Comparison of ENCODE assay signal across 18 cellular contexts in the genomic region with DNA sequence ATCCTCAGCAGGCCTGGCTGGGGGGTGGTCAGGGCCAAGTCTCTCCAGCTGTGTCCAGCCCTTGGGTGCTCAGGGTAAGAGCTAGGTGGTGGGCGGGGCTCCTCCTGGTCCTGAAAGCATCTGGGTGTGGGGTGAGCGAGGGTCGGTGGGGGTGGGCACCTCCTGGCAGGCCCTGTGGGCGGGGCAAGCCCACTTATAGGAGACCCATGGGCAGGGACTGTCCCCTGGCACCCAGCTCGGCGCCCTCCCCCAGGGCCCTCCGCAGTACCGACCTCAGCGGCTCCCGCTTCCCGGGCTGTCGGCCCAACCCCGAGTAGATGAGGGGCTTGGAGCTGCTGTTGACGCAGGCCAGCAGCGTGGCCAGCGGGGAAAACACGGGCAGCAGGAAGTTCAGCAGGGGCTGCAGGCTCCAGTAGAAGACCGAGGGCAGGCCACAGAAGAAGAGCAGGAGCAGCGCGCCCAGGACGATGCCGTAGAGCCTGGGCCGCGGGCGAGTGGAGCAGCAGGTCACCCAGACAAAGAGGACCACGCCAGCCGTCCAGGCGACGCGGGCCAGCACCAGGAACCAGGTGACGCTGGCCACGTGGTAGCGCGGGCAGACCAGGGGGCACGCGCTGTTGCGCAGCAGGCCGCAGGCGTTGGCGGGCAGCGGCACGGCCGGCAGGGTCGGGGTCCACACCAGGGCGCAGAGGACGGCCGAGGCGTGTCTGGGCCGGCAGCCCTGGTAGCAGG. TPM values are rescaled to one million over a fixed set of nuclear protein-coding genes. Genes with fewer than 3 reads are reported as not detected.
DNase-seq lines count a peak whose midpoint lies in the region; ATAC-seq and TF ChIP-seq lines count a peak whose summit lies in the region.
"Had no signal": no experiment of that assay in that cellular context is flagged by ENCODE, and none has a peak within 500 bp of the region (broad histone marks: within the 10 kb centered on the region; RNA-seq: fewer than 3 reads in every experiment).

No MANE protein-coding gene starts in this region.

- H3K27ac ChIP-seq in right atrium auricular region: no peak overlapping the region
- no peak overlapping the region for H3K27ac ChIP-seq in aorta (ENCODE audit: low read depth in 1 of 2, low read length in 2 of 2)
- no peak overlapping the region for H3K27ac ChIP-seq in GM23338 (ENCODE audit: low read depth)
- H3K27ac ChIP-seq: adrenal gland, dorsolateral prefrontal cortex, epithelial cell of prostate had no signal

- H3K27me3 ChIP-seq in right atrium auricular region: no peaks in the 10 kb centered on the region
- no peaks in the 10 kb centered on the region for H3K27me3 ChIP-seq in aorta (ENCODE audit: control insufficient read depth in 1 of 2, insufficient read depth in 2 of 2, low read length in 1 of 2)
- no peaks in the 10 kb centered on the region for H3K27me3 ChIP-seq in GM23338 (ENCODE audit: insufficient read depth)

- H3K79me2 ChIP-seq in GM23338 (replicated peaks; ENCODE audit: insufficient read depth): no peaks in the 10 kb centered on the region

- H3K4me1 Mint-ChIP-seq in chondrocyte (ENCODE audit: low read depth) (peaks cover 6% of the 10 kb centered on the region), GM23338 (peaks cover 26% of the 10 kb centered on the region)
- H3K4me1 Mint-ChIP-seq in stimulated activated memory B cell treated with anti-CD40 and anti-IgM and Interleukin-4, amounts not matched to agents 10 μg/mL and 1 μg/mL and 100 μg/mL, for 72 hours: peaks cover 6% of the 10 kb centered on the region
- H3K4me1 Mint-ChIP-seq: activated T-helper 17 cell treated with anti-CD3 and anti-CD28 coated beads, Interleukin-2, amount 50 U/mL, for 72 hours had no signal

- H3K9me2 ChIP-seq in GM23338 (ENCODE audit: insufficient read depth): no peaks in the 10 kb centered on the region; the same call in 1 of the 2 replicates

- 83 to 85% methylated on average over 48 to 49 of the region's 49 CpGs for WGBS in aorta, 2 donors

- H3K36me3 Mint-ChIP-seq in chondrocyte (ENCODE audit: low read depth) (no peaks in the 10 kb centered on the region), GM23338 (ENCODE audit: low read depth) (no peaks in the 10 kb centered on the region)
- H3K36me3 Mint-ChIP-seq in stimulated activated memory B cell treated with anti-CD40 and anti-IgM and Interleukin-4, amounts not matched to agents 10 μg/mL and 1 μg/mL and 100 μg/mL, for 72 hours: no peaks in the 10 kb centered on the region
- H3K36me3 Mint-ChIP-seq: natural killer cell treated with Interleukin-12 subunit alpha and Interleukin-12 subunit beta and Interleukin-15 and Interleukin-18, amount 100 ng/mL, for 72 hours had no signal

- no peaks in the 10 kb centered on the region for H3K36me3 ChIP-seq in right atrium auricular region
- H3K36me3 ChIP-seq in mucosa of descending colon (ENCODE audit: low read depth): no peaks in the 10 kb centered on the region
- H3K36me3 ChIP-seq in aorta (ENCODE audit: control insufficient read depth in 1 of 2, insufficient read depth in 2 of 2, low read length in 1 of 2): no peaks in the 10 kb centered on the region
- no peaks in the 10 kb centered on the region for H3K36me3 ChIP-seq in GM23338 (ENCODE audit: insufficient read depth)
- H3K36me3 ChIP-seq: adrenal gland had no signal

- H2AFZ ChIP-seq in GM23338: no peak overlapping the region

- H3K9me3 Mint-ChIP-seq in chondrocyte (ENCODE audit: low read depth) (no peaks in the 10 kb centered on the region), GM23338 (no peaks in the 10 kb centered on the region)
- H3K9me3 Mint-ChIP-seq in stimulated activated memory B cell treated with anti-CD40 and anti-IgM and Interleukin-4, amounts not matched to agents 10 μg/mL and 1 μg/mL and 100 μg/mL, for 72 hours: peaks cover 2% of the 10 kb centered on the region
- H3K9me3 Mint-ChIP-seq: activated T-helper 17 cell treated with anti-CD3 and anti-CD28 coated beads, Interleukin-2, amount 50 U/mL, for 72 hours; natural killer cell treated with Interleukin-12 subunit alpha and Interleukin-12 subunit beta and Interleukin-15 and Interleukin-18, amount 100 ng/mL, for 72 hours; T-helper 1 cell treated with Interleukin-12 subunit alpha and Interleukin-12 subunit beta and Interleukin-4 antibody, amounts not matched to agents 30 μg/mL and 1 μg/mL, for 36 hours had no signal

- H3K4me1 ChIP-seq in right atrium auricular region (no peaks in the 10 kb centered on the region), mucosa of descending colon (ENCODE audit: low read depth) (no peaks in the 10 kb centered on the region), aorta (ENCODE audit: control insufficient read depth in 1 of 2, insufficient read depth in 2 of 2, low read length in 2 of 2) (no peaks in the 10 kb centered on the region), GM23338 (ENCODE audit: insufficient read depth) (peaks cover 13% of the 10 kb centered on the region; the same call in 1 of the 2 replicates)
- H3K4me1 ChIP-seq: adrenal gland had no signal

- no peak overlapping the region for H3K4me2 ChIP-seq in GM23338

- DNase-seq in cardiac septum (ENCODE audit: low spot score): peak; percentile 67
- no peak for DNase-seq in right atrium auricular region (ENCODE audit: low spot score)
- DNase-seq in chondrocyte (ENCODE audit: low spot score): peak; percentile 88
- peak in 2 of 3 donors; percentile 26 to 38 for DNase-seq in mucosa of descending colon
- DNase-seq in aorta: peak; percentile 40 to 69
- DNase-seq in GM23338 (ENCODE audit: low spot score): no peak
- DNase-seq in activated CD4-positive, CD25-positive, alpha-beta regulatory T cell (lab: John Stamatoyannopoulos, UW): no peak

- H3K27ac Mint-ChIP-seq in chondrocyte (ENCODE audit: unreplicated experiment) (no peak overlapping the region), GM23338 (no peak overlapping the region)
- H3K27ac Mint-ChIP-seq in stimulated activated memory B cell treated with anti-CD40 and anti-IgM and Interleukin-4, amounts not matched to agents 10 μg/mL and 1 μg/mL and 100 μg/mL, for 72 hours: no peak overlapping the region
- H3K27ac Mint-ChIP-seq: activated T-helper 17 cell treated with anti-CD3 and anti-CD28 coated beads, Interleukin-2, amount 50 U/mL, for 72 hours; T-helper 1 cell treated with Interleukin-12 subunit alpha and Interleukin-12 subunit beta and Interleukin-4 antibody, amounts not matched to agents 30 μg/mL and 1 μg/mL, for 36 hours had no signal

- TF ChIP-seq CTCF in right atrium auricular region (IDR thresholded peaks at IDR 0.05) (no peak), chondrocyte (IDR thresholded peaks at IDR 0.05) (no peak), mucosa of descending colon (IDR thresholded peaks at IDR 0.05) (no peak), GM23338 (conservative IDR thresholded peaks at IDR 0.05; ENCODE audit: low read depth in 2 of 2) (no peak)

- H3K27me3 Mint-ChIP-seq in chondrocyte (ENCODE audit: low read depth): peaks cover 27% of the 10 kb centered on the region
- H3K27me3 Mint-ChIP-seq in stimulated activated memory B cell treated with anti-CD40 and anti-IgM and Interleukin-4, amounts not matched to agents 10 μg/mL and 1 μg/mL and 100 μg/mL, for 72 hours: peaks cover 92% of the 10 kb centered on the region
- peaks cover 4% of the 10 kb centered on the region for H3K27me3 Mint-ChIP-seq in GM23338 (ENCODE audit: insufficient read depth, low read depth, poor library complexity)

- H3K4me3 ChIP-seq in right atrium auricular region (no peak overlapping the region), mucosa of descending colon (no peak overlapping the region), aorta (ENCODE audit: low read length in 2 of 2) (no peak overlapping the region), GM23338 (no peak overlapping the region)
- H3K4me3 ChIP-seq: adrenal gland had no signal

- intact Hi-C loops in cardiac septum (cut with DNase I): loop anchor here (2.0 kb wide), 1 partner anchor 181 kb away; no protein-coding TSS in a partner anchor
- intact Hi-C loops in mucosa of descending colon (cut with DNase I, micrococcal nuclease): no loop called here
- intact Hi-C loops in aorta (cut with DNase I): loop anchor here (1.0 to 10.0 kb wide), 4 partner anchors 106 to 181 kb away; no protein-coding TSS in a partner anchor

- H3F3A ChIP-seq in GM23338 (replicated peaks; ENCODE audit: low read depth): no peaks in the 10 kb centered on the region

- H4K20me1 ChIP-seq in GM23338 (replicated peaks; ENCODE audit: insufficient read depth): no peaks in the 10 kb centered on the region

- H3K9me3 ChIP-seq in right atrium auricular region (no peaks in the 10 kb centered on the region), mucosa of descending colon (no peaks in the 10 kb centered on the region), aorta (ENCODE audit: control insufficient read depth, low read length) (no peaks in the 10 kb centered on the region)
- H3K9me3 ChIP-seq: adrenal gland had no signal

- ATAC-seq in mucosa of descending colon (no peak), aorta (ENCODE audit: low FRiP score) (no peak), GM23338 (no peak)
- no peak for ATAC-seq in stimulated activated memory B cell treated with anti-CD40 and anti-IgM and Interleukin-4, amounts not matched to agents 10 μg/mL and 1 μg/mL and 100 μg/mL, for 72 hours

- H3K4me3 Mint-ChIP-seq in chondrocyte (ENCODE audit: unreplicated experiment) (no peak overlapping the region), GM23338 (no peak overlapping the region)
- no peak overlapping the region for H3K4me3 Mint-ChIP-seq in stimulated activated memory B cell treated with anti-CD40 and anti-IgM and Interleukin-4, amounts not matched to agents 10 μg/mL and 1 μg/mL and 100 μg/mL, for 72 hours
- H3K4me3 Mint-ChIP-seq: activated T-helper 17 cell treated with anti-CD3 and anti-CD28 coated beads, Interleukin-2, amount 50 U/mL, for 72 hours; T-helper 1 cell treated with Interleukin-12 subunit alpha and Interleukin-12 subunit beta and Interleukin-4 antibody, amounts not matched to agents 30 μg/mL and 1 μg/mL, for 36 hours had no signal

RNA-seq across cellular contexts. Expression of gene MRGPRG, which starts 0.7 kb away (rescaled TPM):
- total RNA-seq in cardiac septum: not detected
- not detected for total RNA-seq in right atrium auricular region
- not detected in 3 replicates for total RNA-seq in chondrocyte
- not detected for total RNA-seq in mucosa of descending colon
- not detected for total RNA-seq in aorta
- not detected for polyA plus RNA-seq in aorta
- total RNA-seq in GM23338 (2014; rRNA removed; shearing (Covaris generic)): not detected in 2 replicates
- not detected in 2 replicates for polyA plus RNA-seq in GM23338 (2016; fragmentation: Nextera tagmentation; extraction: Ambion mirVana)
- total RNA-seq: activated CD8-positive, alpha-beta memory T cell treated with anti-CD3 and anti-CD28 coated beads for 36 hours; activated T-helper 17 cell treated with anti-CD3 and anti-CD28 coated beads, Interleukin-2, amount 50 U/mL, for 72 hours; adrenal gland; Daoy; dorsolateral prefrontal cortex; natural killer cell treated with Interleukin-12 subunit alpha and Interleukin-12 subunit beta and Interleukin-15 and Interleukin-18, amount 100 ng/mL, for 72 hours; temporal lobe had no signal
- polyA plus RNA-seq: adrenal gland, keratinocyte had no signal

RNA-seq across cellular contexts. Expression of gene MRGPRE, which starts 14.3 kb away (rescaled TPM):
- 0.38 TPM for total RNA-seq in cardiac septum
- not detected for total RNA-seq in right atrium auricular region
- not detected in 3 replicates for total RNA-seq in chondrocyte
- total RNA-seq in mucosa of descending colon: 1 to 10 TPM in 1 of 3 donors, not detected in 2; 1.2 TPM
- not detected for total RNA-seq in aorta
- not detected for polyA plus RNA-seq in aorta
- not detected in 2 replicates for total RNA-seq in GM23338 (2014; rRNA removed; shearing (Covaris generic))
- not detected in 2 replicates for polyA plus RNA-seq in GM23338 (2016; fragmentation: Nextera tagmentation; extraction: Ambion mirVana)
- total RNA-seq: activated CD8-positive, alpha-beta memory T cell treated with anti-CD3 and anti-CD28 coated beads for 36 hours; activated T-helper 17 cell treated with anti-CD3 and anti-CD28 coated beads, Interleukin-2, amount 50 U/mL, for 72 hours; adrenal gland; Daoy; natural killer cell treated with Interleukin-12 subunit alpha and Interleukin-12 subunit beta and Interleukin-15 and Interleukin-18, amount 100 ng/mL, for 72 hours; temporal lobe had no signal
- polyA plus RNA-seq: adrenal gland, keratinocyte had no signal

RNA-seq across cellular contexts. Expression of gene OSBPL5, which starts 52.8 kb away (rescaled TPM):
- total RNA-seq in cardiac septum: 16.6 TPM
- 10 to 100 TPM; 11.1 to 17.8 TPM for total RNA-seq in right atrium auricular region
- total RNA-seq in chondrocyte: 43.9 to 78.9 TPM (median 47.6 TPM) in 3 replicates
- total RNA-seq in mucosa of descending colon: 10 to 100 TPM; 43.6 to 64.1 (median 52.4) TPM
- total RNA-seq in aorta: 10 to 100 TPM; 64.1 to 69.1 TPM
- polyA plus RNA-seq in aorta: 10 to 100 TPM; 11.9 to 48.4 TPM
- 8.1 and 12.0 TPM in 2 replicates for total RNA-seq in GM23338 (2014; rRNA removed; shearing (Covaris generic))
- 2.7 and 3.4 TPM in 2 replicates for polyA plus RNA-seq in GM23338 (2016; fragmentation: Nextera tagmentation; extraction: Ambion mirVana)

Comparison
In these comparisons a context has a peak if more than half of its experiments do, and no peak if none do; other contexts are left out.
1. DNase-seq: peak in cardiac septum (single experiment), chondrocyte (single experiment), mucosa of descending colon (2 of 3) and aorta (2 of 2); none in right atrium auricular region (single experiment), GM23338 (single experiment) and activated CD4-positive, CD25-positive, alpha-beta regulatory T cell (0 of 4).
2. intact Hi-C loops: an anchor here in cardiac septum (2.0 kb wide) and aorta (1.0 to 10.0 kb wide); none called in mucosa of descending colon.